Comparison of ENCODE assay signal across 16 cellular contexts in the genomic region with DNA sequence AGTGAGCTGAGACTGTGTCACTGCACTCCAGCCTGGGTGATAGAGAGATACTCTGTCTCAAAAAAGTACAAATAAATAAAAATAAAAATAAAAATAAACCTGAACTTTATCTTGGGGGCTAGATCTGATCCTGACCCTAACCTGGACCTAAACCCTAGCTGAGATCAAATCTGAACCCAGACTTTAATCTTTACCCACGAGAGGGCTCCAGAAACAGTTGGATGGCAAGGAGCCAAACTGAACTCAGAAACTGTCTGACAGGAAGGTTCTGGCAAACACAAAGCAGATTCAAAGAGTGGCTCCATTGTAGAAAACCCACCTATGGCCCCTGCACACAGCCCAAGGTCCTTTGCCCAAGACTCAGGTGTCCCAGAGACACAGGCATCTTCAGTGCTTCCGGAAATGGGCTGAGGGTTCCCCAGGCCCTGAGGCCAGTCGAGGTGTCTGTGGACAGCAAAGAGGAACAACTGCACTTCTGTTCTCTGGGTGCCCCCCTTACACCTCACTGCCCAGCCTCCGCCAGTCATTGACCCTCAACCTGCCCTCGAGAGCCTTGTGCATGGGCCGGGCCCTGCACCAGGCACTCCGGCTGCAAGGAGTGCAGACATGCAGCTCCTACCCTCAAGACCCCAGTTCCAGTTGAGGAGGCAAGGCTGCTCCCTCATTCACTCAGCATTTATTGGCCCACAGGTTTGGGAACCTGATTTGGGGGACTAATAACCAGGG.
A peak's percentile ranks its signal among the peaks of the same experiment; 100 is the strongest.
DNase-seq lines count a peak whose midpoint lies in the region; ATAC-seq and TF ChIP-seq lines count a peak whose summit lies in the region.
"Had no signal": no experiment of that assay in that cellular context is flagged by ENCODE, and none has a peak within 500 bp of the region (broad histone marks: within the 10 kb centered on the region; RNA-seq: fewer than 3 reads in every experiment).

No MANE protein-coding gene starts in this region.

- H3K9me2 ChIP-seq in SK-N-SH = no peaks in the 10 kb centered on the region

- CTCF ChIA-PET in SK-N-SH (lab: Yijun Ruan, JAX) (interaction anchor here (1.0 to 1.2 kb wide), 2 partner anchors 11 to 95 kb away, joined by 3 to 4 read pairs; no protein-coding TSS in a partner anchor), RWPE1 (lab: Yijun Ruan, JAX) (no interaction called here)

- peaks cover 0 to 7% of the 10 kb centered on the region in 2 experiments; a peak in 1 of 4 replicates for H3K4me1 ChIP-seq in SK-N-SH (ENCODE audit: control insufficient read depth in 1 of 2, insufficient read depth in 2 of 2, low read depth in 1 of 2, low read length in 1 of 2)
- no peaks in the 10 kb centered on the region for H3K4me1 ChIP-seq in lower lobe of right lung
- peaks cover 0 to 10% (median 0%) of the 10 kb centered on the region in 6 donors for H3K4me1 ChIP-seq in spleen

- H3K27me3 ChIP-seq in SK-N-SH (ENCODE audit: insufficient read depth) (no peaks in the 10 kb centered on the region), lower lobe of right lung (ENCODE audit: low read depth) (no peaks in the 10 kb centered on the region), spleen (replicated peaks in 1 of 7) (no peaks in the 10 kb centered on the region)
- H3K27me3 ChIP-seq: MG63 had no signal

- no peak overlapping the region for H2AFZ ChIP-seq in SK-N-SH (ENCODE audit: low read depth)
- H2AFZ ChIP-seq: GM23248 had no signal

- intact Hi-C loops in lower lobe of right lung (cut with DNase I) (no loop called here), spleen (cut with DNase I; ENCODE audit: low total_unique reads) (no loop called here)

- H3K36me3 ChIP-seq in SK-N-SH (replicated peaks in 1 of 2; ENCODE audit: control insufficient read depth in 1 of 2, insufficient read depth in 2 of 2, low read length in 1 of 2) (no peaks in the 10 kb centered on the region), lower lobe of right lung (no peaks in the 10 kb centered on the region), spleen (no peaks in the 10 kb centered on the region)
- H3K36me3 ChIP-seq: MG63 had no signal

- no peaks in the 10 kb centered on the region for H4K20me1 ChIP-seq in SK-N-SH (ENCODE audit: insufficient read depth)

- TF ChIP-seq POLR2A in spleen (IDR thresholded peaks at IDR 0.05) = no peak

- H3K4me3 ChIP-seq in SK-N-SH (ENCODE audit: low read depth in 2 of 2, low read length in 1 of 2) = no peak overlapping the region
- H3K4me3 ChIP-seq in lower lobe of right lung = no peak overlapping the region
- H3K4me3 ChIP-seq in spleen = no peak overlapping the region
- H3K4me3 ChIP-seq: GM23248, MG63 had no signal

- no peak overlapping the region for H3K4me2 ChIP-seq in SK-N-SH
- H3K4me2 ChIP-seq: KMS-11 had no signal

- no peak overlapping the region for H3K9ac ChIP-seq in SK-N-SH
- H3K9ac ChIP-seq: GM23248, KMS-11 had no signal

- 24% methylated on average over 3 of the region's 7 CpGs for WGBS in SK-N-SH (ENCODE audit: low lambda C conversion rate)
- WGBS in spleen, 5 donors = 44 to 62% (median 58%) methylated on average over 2 to 7 of the region's 7 CpGs

- no peaks in the 10 kb centered on the region for H3F3A ChIP-seq in SK-N-SH (replicated peaks; ENCODE audit: insufficient read depth)

- H3K9me3 ChIP-seq in SK-N-SH = no peaks in the 10 kb centered on the region
- no peaks in the 10 kb centered on the region for H3K9me3 ChIP-seq in lower lobe of right lung
- no peaks in the 10 kb centered on the region for H3K9me3 ChIP-seq in spleen
- H3K9me3 ChIP-seq: MG63 had no signal

- no peaks in the 10 kb centered on the region for H3K79me2 ChIP-seq in SK-N-SH (ENCODE audit: insufficient read depth)

- H3K27ac ChIP-seq in SK-N-SH (ENCODE audit: low read depth in 2 of 2, low read length in 1 of 2) (no peak overlapping the region), RWPE1 (peak overlapping the region; percentile 36), lower lobe of right lung (no peak overlapping the region), spleen (peak overlapping the region in 1 of 8 donors; percentile 18)
- H3K27ac ChIP-seq: GM23248, HL-60, KMS-11 had no signal

- peak; percentile 42 for DNase-seq in SK-N-SH
- DNase-seq in RWPE1 (ENCODE audit: low spot score) = no peak
- DNase-seq in lower lobe of right lung = peak; percentile 35
- DNase-seq in spleen = peak; percentile 68
- DNase-seq in NCI-H524 treated with DMSO at 0.1 percent for 48 hours (lab: John Stamatoyannopoulos, UW) = no peak
- no peak for DNase-seq in HuH-7.5 (ENCODE audit: low spot score)
- DNase-seq: GDM1, GM23248, MG63, NCI-H1105 treated with DMSO at 0.1 percent for 48 hours, NCI-H1930, PC-3 had no signal

- TF ChIP-seq CTCF in SK-N-SH (IDR thresholded peaks at IDR 0.05) = no peak
- no peak for TF ChIP-seq CTCF in RWPE1 (conservative IDR thresholded peaks at IDR 0.05; ENCODE audit: low read depth)
- no peak for TF ChIP-seq CTCF in lower lobe of right lung (IDR thresholded peaks at IDR 0.05)
- TF ChIP-seq CTCF in spleen (IDR thresholded peaks at IDR 0.05 in 8 of 11, conservative IDR thresholded peaks at IDR 0.05 in 3 of 11) = no peak

- no peak for ATAC-seq in SK-N-SH treated with all-trans-retinoic acid at 6 μM for 48 hours
- ATAC-seq in lower lobe of right lung = no peak
- ATAC-seq in HG02610 (IDR thresholded peaks at IDR 0.05; ENCODE audit: unreplicated experiment) = no peak
- ATAC-seq: PC-3 had no signal

- TF ChIP-seq RAD21 in SK-N-SH (IDR thresholded peaks at IDR 0.05; ENCODE audit: low read length) = peak; percentile 18; the same call in 1 of the 2 replicates

- POLR2A ChIA-PET in SK-N-SH (lab: Yijun Ruan, JAX) = no interaction called here
- POLR2A ChIA-PET in RWPE1 (lab: Yijun Ruan, JAX; ENCODE audit: low non-redundant PET) = no interaction called here

- TF ChIP-seq EP300 in SK-N-SH (IDR thresholded peaks at IDR 0.05; ENCODE audit: borderline replicate concordance in 1 of 2, low read depth in 1 of 2, low read length in 1 of 2) = no peak

TF ChIP-seq in SK-N-SH, 30 proteins besides CTCF, POLR2A, EP300 and RAD21 (continues in another document):
- TF ChIP-seq, protein P1, sequence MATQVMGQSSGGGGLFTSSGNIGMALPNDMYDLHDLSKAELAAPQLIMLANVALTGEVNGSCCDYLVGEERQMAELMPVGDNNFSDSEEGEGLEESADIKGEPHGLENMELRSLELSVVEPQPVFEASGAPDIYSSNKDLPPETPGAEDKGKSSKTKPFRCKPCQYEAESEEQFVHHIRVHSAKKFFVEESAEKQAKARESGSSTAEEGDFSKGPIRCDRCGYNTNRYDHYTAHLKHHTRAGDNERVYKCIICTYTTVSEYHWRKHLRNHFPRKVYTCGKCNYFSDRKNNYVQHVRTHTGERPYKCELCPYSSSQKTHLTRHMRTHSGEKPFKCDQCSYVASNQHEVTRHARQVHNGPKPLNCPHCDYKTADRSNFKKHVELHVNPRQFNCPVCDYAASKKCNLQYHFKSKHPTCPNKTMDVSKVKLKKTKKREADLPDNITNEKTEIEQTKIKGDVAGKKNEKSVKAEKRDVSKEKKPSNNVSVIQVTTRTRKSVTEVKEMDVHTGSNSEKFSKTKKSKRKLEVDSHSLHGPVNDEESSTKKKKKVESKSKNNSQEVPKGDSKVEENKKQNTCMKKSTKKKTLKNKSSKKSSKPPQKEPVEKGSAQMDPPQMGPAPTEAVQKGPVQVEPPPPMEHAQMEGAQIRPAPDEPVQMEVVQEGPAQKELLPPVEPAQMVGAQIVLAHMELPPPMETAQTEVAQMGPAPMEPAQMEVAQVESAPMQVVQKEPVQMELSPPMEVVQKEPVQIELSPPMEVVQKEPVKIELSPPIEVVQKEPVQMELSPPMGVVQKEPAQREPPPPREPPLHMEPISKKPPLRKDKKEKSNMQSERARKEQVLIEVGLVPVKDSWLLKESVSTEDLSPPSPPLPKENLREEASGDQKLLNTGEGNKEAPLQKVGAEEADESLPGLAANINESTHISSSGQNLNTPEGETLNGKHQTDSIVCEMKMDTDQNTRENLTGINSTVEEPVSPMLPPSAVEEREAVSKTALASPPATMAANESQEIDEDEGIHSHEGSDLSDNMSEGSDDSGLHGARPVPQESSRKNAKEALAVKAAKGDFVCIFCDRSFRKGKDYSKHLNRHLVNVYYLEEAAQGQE (IDR thresholded peaks at IDR 0.05; ENCODE audit: low read depth, low read length) = no peak
- no peak for TF ChIP-seq SMC3 (IDR thresholded peaks at IDR 0.05; ENCODE audit: low read depth, low read length)

TF ChIP-seq in SK-N-SH treated with all-trans-retinoic acid at 6 μM for 48 hours, 23 proteins besides CTCF, POLR2A, EP300 and RAD21 (continues in another document):
- TF ChIP-seq ZFP30 (CRISPR knock-in tag; IDR thresholded peaks at IDR 0.05) (no peak), ARNTL (CRISPR knock-in tag; IDR thresholded peaks at IDR 0.05; ENCODE audit: borderline replicate concordance, low read depth) (no peak), OSR1 (CRISPR knock-in tag; IDR thresholded peaks at IDR 0.05) (no peak), PPARA (CRISPR knock-in tag; IDR thresholded peaks at IDR 0.05; ENCODE audit: borderline replicate concordance) (no peak), CSDC2 (CRISPR knock-in tag; IDR thresholded peaks at IDR 0.05) (no peak), ZFP3 (CRISPR knock-in tag; IDR thresholded peaks at IDR 0.05) (no peak)
- TF ChIP-seq, protein P2, sequence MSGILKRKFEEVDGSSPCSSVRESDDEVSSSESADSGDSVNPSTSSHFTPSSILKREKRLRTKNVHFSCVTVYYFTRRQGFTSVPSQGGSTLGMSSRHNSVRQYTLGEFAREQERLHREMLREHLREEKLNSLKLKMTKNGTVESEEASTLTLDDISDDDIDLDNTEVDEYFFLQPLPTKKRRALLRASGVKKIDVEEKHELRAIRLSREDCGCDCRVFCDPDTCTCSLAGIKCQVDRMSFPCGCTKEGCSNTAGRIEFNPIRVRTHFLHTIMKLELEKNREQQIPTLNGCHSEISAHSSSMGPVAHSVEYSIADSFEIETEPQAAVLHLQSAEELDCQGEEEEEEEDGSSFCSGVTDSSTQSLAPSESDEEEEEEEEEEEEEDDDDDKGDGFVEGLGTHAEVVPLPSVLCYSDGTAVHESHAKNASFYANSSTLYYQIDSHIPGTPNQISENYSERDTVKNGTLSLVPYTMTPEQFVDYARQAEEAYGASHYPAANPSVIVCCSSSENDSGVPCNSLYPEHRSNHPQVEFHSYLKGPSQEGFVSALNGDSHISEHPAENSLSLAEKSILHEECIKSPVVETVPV (CRISPR knock-in tag; IDR thresholded peaks at IDR 0.05) = no peak

Comparison
In these comparisons a context has a peak if more than half of its experiments do, and no peak if none do; other contexts are left out.
1. DNase-seq: peak in SK-N-SH (single experiment), lower lobe of right lung (single experiment) and spleen (single experiment); none in RWPE1 (single experiment), NCI-H524 treated with DMSO at 0.1 percent for 48 hours (single experiment) and HuH-7.5 (single experiment).